Comparison of ENCODE assay signal across 8 cellular contexts in the genomic region with DNA sequence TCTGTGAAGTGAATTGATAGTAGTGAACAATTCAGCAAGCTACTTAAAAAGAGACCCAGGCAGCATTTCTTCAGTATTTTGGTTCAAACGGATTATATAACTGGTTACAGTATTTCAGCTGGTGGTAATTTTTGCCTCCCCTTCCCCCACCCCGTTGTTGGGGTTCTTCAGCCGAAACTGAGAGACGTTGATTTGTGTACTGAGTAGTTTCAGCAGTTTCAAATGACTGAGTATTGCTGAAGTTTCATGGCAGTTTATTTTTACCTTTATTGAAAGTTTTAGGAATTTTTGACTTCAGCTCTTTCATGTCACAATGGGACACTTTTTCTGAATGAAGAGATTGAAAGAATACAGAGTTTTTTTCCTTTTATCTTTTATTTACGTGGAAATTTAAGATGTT. TPM values are rescaled to one million over a fixed set of nuclear protein-coding genes. Genes with fewer than 3 reads are reported as not detected.
DNase-seq lines count a peak whose midpoint lies in the region; ATAC-seq and TF ChIP-seq lines count a peak whose summit lies in the region.

No MANE protein-coding gene starts in this region.

- H3K9me3 Mint-ChIP-seq in chondrocyte (ENCODE audit: low read depth): no peaks in the 10 kb centered on the region

- H3K27ac ChIP-seq in testis: peak overlapping the region; percentile 100

- TF ChIP-seq CTCF in chondrocyte (IDR thresholded peaks at IDR 0.05) (no peak), testis (IDR thresholded peaks at IDR 0.05) (no peak)

- no peaks in the 10 kb centered on the region for H3K27me3 Mint-ChIP-seq in chondrocyte (ENCODE audit: low read depth)

- peak overlapping the region; percentile 96 for H3K27ac Mint-ChIP-seq in chondrocyte (ENCODE audit: unreplicated experiment)

- no peaks in the 10 kb centered on the region for H3K36me3 ChIP-seq in testis (ENCODE audit: low read depth, missing control alignments)

- in situ Hi-C loops in G401 (cut with HindIII; ENCODE audit: low sequenced_read_pairs): no loop called here

- no peak for TF ChIP-seq POLR2A in testis (IDR thresholded peaks at IDR 0.05)

- H3K9me3 ChIP-seq in mononuclear cell (ENCODE audit: low read depth, low read length) (no peaks in the 10 kb centered on the region), testis (no peaks in the 10 kb centered on the region)

- H3K4me3 Mint-ChIP-seq in chondrocyte (ENCODE audit: unreplicated experiment): peak overlapping the region; percentile 95

- H3K36me3 Mint-ChIP-seq in chondrocyte (ENCODE audit: low read depth): peaks cover 7% of the 10 kb centered on the region

- intact Hi-C loops in testis (cut with DNase I; ENCODE audit: low total_unique reads): no loop called here

- ATAC-seq in GM21737 (IDR thresholded peaks at IDR 0.05; ENCODE audit: unreplicated experiment) (peak; percentile 15), HG03095 (IDR thresholded peaks at IDR 0.05; ENCODE audit: unreplicated experiment) (no peak)

- H3K27me3 ChIP-seq in mononuclear cell (ENCODE audit: insufficient read depth, low read length): no peaks in the 10 kb centered on the region
- no peaks in the 10 kb centered on the region for H3K27me3 ChIP-seq in testis

- peaks cover 62% of the 10 kb centered on the region for H3K4me1 ChIP-seq in mononuclear cell (ENCODE audit: insufficient read depth, low read length)
- H3K4me1 ChIP-seq in testis: peaks cover 24% of the 10 kb centered on the region

- peaks cover 62% of the 10 kb centered on the region for H3K4me1 Mint-ChIP-seq in chondrocyte (ENCODE audit: low read depth)

- peak; percentile 81 for DNase-seq in RPMI8226
- no peak for DNase-seq in chondrocyte (ENCODE audit: low spot score)
- peak; percentile 39 for DNase-seq in testis
- DNase-seq in NCI-H2171 treated with DMSO at 0.1 percent for 48 hours (lab: John Stamatoyannopoulos, UW): no peak
- DNase-seq in G401 (ENCODE audit: low spot score): no peak

- peak overlapping the region; percentile 97 for H3K4me3 ChIP-seq in mononuclear cell (ENCODE audit: low read length)
- peak overlapping the region; percentile 77 to 93 for H3K4me3 ChIP-seq in testis

- 0 to 2% methylated on average over 5 of the region's 5 CpGs for WGBS in testis, 2 donors

RNA-seq across cellular contexts. Expression of a gene that starts 1.7 kb away (rescaled TPM):
- total RNA-seq in chondrocyte (40.7 to 49.3 TPM (median 45.6 TPM) in 3 replicates), mononuclear cell (218 TPM), testis (100 to 1,000 TPM; 137 to 167 TPM)
- polyA plus RNA-seq in testis (ENCODE audit: insufficient read depth, low read depth, low replicate concordance): 109 TPM
- total RNA-seq in G401 (2014; rRNA removed; shearing (Covaris generic)): 55.7 and 84.3 TPM in 2 replicates

Comparison
In these comparisons a context has a peak if more than half of its experiments do, and no peak if none do; other contexts are left out.
1. DNase-seq: peak in RPMI8226 (single experiment) and testis (single experiment); none in chondrocyte (single experiment), NCI-H2171 treated with DMSO at 0.1 percent for 48 hours (single experiment) and G401 (single experiment).